ENCODE assay signal across 1 cellular context in genomic region chr2:175605599-175605988, GRCh38.
TF ChIP-seq lines count a peak whose summit lies in the region.

No MANE protein-coding gene starts in this region.

TF ChIP-seq in HepG2, 621 proteins besides CTCF, POLR2A, EP300 and RAD21 (continued from another document and continues in another):
- TF ChIP-seq, protein P1, sequence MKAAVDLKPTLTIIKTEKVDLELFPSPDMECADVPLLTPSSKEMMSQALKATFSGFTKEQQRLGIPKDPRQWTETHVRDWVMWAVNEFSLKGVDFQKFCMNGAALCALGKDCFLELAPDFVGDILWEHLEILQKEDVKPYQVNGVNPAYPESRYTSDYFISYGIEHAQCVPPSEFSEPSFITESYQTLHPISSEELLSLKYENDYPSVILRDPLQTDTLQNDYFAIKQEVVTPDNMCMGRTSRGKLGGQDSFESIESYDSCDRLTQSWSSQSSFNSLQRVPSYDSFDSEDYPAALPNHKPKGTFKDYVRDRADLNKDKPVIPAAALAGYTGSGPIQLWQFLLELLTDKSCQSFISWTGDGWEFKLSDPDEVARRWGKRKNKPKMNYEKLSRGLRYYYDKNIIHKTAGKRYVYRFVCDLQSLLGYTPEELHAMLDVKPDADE (CRISPR knock-in tag; IDR thresholded peaks at IDR 0.05): no peak
- no peak for TF ChIP-seq ZMAT3 (CRISPR knock-in tag; conservative IDR thresholded peaks at IDR 0.05)
- no peak for TF ChIP-seq ZNF724P (CRISPR knock-in tag; IDR thresholded peaks at IDR 0.05; ENCODE audit: borderline replicate concordance)
- TF ChIP-seq FOXC1 (CRISPR knock-in tag; IDR thresholded peaks at IDR 0.05; ENCODE audit: borderline replicate concordance): no peak
- no peak for TF ChIP-seq CBX1 (IDR thresholded peaks at IDR 0.05; ENCODE audit: low read depth)
- no peak for TF ChIP-seq CERS6 (CRISPR knock-in tag; IDR thresholded peaks at IDR 0.05)
- TF ChIP-seq BCL6 (CRISPR knock-in tag; IDR thresholded peaks at IDR 0.05): peak; percentile 50; the same call in 1 of the 2 replicates
- no peak for TF ChIP-seq ZNF282 (IDR thresholded peaks at IDR 0.05; ENCODE audit: partially characterized antibody)
- no peak for TF ChIP-seq JUND (CRISPR knock-in tag; IDR thresholded peaks at IDR 0.05)
- TF ChIP-seq ZNF274 (CRISPR knock-in tag; IDR thresholded peaks at IDR 0.05): no peak
- no peak for TF ChIP-seq ARHGAP35 (CRISPR knock-in tag; IDR thresholded peaks at IDR 0.05; ENCODE audit: borderline replicate concordance)
- TF ChIP-seq, protein P2, sequence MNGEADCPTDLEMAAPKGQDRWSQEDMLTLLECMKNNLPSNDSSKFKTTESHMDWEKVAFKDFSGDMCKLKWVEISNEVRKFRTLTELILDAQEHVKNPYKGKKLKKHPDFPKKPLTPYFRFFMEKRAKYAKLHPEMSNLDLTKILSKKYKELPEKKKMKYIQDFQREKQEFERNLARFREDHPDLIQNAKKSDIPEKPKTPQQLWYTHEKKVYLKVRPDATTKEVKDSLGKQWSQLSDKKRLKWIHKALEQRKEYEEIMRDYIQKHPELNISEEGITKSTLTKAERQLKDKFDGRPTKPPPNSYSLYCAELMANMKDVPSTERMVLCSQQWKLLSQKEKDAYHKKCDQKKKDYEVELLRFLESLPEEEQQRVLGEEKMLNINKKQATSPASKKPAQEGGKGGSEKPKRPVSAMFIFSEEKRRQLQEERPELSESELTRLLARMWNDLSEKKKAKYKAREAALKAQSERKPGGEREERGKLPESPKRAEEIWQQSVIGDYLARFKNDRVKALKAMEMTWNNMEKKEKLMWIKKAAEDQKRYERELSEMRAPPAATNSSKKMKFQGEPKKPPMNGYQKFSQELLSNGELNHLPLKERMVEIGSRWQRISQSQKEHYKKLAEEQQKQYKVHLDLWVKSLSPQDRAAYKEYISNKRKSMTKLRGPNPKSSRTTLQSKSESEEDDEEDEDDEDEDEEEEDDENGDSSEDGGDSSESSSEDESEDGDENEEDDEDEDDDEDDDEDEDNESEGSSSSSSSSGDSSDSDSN (CRISPR knock-in tag; IDR thresholded peaks at IDR 0.05): no peak
- TF ChIP-seq, protein P3, sequence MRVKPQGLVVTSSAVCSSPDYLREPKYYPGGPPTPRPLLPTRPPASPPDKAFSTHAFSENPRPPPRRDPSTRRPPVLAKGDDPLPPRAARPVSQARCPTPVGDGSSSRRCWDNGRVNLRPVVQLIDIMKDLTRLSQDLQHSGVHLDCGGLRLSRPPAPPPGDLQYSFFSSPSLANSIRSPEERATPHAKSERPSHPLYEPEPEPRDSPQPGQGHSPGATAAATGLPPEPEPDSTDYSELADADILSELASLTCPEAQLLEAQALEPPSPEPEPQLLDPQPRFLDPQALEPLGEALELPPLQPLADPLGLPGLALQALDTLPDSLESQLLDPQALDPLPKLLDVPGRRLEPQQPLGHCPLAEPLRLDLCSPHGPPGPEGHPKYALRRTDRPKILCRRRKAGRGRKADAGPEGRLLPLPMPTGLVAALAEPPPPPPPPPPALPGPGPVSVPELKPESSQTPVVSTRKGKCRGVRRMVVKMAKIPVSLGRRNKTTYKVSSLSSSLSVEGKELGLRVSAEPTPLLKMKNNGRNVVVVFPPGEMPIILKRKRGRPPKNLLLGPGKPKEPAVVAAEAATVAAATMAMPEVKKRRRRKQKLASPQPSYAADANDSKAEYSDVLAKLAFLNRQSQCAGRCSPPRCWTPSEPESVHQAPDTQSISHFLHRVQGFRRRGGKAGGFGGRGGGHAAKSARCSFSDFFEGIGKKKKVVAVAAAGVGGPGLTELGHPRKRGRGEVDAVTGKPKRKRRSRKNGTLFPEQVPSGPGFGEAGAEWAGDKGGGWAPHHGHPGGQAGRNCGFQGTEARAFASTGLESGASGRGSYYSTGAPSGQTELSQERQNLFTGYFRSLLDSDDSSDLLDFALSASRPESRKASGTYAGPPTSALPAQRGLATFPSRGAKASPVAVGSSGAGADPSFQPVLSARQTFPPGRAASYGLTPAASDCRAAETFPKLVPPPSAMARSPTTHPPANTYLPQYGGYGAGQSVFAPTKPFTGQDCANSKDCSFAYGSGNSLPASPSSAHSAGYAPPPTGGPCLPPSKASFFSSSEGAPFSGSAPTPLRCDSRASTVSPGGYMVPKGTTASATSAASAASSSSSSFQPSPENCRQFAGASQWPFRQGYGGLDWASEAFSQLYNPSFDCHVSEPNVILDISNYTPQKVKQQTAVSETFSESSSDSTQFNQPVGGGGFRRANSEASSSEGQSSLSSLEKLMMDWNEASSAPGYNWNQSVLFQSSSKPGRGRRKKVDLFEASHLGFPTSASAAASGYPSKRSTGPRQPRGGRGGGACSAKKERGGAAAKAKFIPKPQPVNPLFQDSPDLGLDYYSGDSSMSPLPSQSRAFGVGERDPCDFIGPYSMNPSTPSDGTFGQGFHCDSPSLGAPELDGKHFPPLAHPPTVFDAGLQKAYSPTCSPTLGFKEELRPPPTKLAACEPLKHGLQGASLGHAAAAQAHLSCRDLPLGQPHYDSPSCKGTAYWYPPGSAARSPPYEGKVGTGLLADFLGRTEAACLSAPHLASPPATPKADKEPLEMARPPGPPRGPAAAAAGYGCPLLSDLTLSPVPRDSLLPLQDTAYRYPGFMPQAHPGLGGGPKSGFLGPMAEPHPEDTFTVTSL (CRISPR knock-in tag; IDR thresholded peaks at IDR 0.05; ENCODE audit: borderline replicate concordance): no peak; the same call in 1 of the 2 replicates
- TF ChIP-seq MAFG (CRISPR knock-in tag; IDR thresholded peaks at IDR 0.05): no peak
- TF ChIP-seq SRY (CRISPR knock-in tag; IDR thresholded peaks at IDR 0.05): no peak
- no peak for TF ChIP-seq MIER3 (CRISPR knock-in tag; IDR thresholded peaks at IDR 0.05; ENCODE audit: borderline replicate concordance)
- TF ChIP-seq ZBTB4 (CRISPR knock-in tag; IDR thresholded peaks at IDR 0.05; ENCODE audit: borderline replicate concordance): no peak
- no peak for TF ChIP-seq ZNF589 (CRISPR knock-in tag; conservative IDR thresholded peaks at IDR 0.05)
- TF ChIP-seq ARID4A (CRISPR knock-in tag; IDR thresholded peaks at IDR 0.05; ENCODE audit: borderline replicate concordance): no peak
- no peak for TF ChIP-seq HNRNPL (IDR thresholded peaks at IDR 0.05; ENCODE audit: low read depth, low read length)
- TF ChIP-seq, protein P4, sequence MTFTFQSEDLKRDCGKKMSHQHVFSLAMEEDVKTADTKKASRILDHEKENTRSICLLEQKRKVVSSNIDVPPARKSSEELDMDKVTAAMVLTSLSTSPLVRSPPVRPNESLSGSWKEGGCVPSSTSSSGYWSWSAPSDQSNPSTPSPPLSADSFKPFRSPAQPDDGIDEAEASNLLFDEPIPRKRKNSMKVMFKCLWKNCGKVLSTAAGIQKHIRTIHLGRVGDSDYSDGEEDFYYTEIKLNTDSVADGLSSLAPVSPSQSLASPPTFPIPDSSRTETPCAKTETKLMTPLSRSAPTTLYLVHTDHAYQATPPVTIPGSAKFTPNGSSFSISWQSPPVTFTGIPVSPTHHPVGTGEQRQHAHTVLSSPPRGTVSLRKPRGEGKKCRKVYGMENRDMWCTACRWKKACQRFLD (CRISPR knock-in tag; IDR thresholded peaks at IDR 0.05; ENCODE audit: borderline replicate concordance): no peak
- TF ChIP-seq NFYC (CRISPR knock-in tag; IDR thresholded peaks at IDR 0.05): no peak
- TF ChIP-seq, protein P5, sequence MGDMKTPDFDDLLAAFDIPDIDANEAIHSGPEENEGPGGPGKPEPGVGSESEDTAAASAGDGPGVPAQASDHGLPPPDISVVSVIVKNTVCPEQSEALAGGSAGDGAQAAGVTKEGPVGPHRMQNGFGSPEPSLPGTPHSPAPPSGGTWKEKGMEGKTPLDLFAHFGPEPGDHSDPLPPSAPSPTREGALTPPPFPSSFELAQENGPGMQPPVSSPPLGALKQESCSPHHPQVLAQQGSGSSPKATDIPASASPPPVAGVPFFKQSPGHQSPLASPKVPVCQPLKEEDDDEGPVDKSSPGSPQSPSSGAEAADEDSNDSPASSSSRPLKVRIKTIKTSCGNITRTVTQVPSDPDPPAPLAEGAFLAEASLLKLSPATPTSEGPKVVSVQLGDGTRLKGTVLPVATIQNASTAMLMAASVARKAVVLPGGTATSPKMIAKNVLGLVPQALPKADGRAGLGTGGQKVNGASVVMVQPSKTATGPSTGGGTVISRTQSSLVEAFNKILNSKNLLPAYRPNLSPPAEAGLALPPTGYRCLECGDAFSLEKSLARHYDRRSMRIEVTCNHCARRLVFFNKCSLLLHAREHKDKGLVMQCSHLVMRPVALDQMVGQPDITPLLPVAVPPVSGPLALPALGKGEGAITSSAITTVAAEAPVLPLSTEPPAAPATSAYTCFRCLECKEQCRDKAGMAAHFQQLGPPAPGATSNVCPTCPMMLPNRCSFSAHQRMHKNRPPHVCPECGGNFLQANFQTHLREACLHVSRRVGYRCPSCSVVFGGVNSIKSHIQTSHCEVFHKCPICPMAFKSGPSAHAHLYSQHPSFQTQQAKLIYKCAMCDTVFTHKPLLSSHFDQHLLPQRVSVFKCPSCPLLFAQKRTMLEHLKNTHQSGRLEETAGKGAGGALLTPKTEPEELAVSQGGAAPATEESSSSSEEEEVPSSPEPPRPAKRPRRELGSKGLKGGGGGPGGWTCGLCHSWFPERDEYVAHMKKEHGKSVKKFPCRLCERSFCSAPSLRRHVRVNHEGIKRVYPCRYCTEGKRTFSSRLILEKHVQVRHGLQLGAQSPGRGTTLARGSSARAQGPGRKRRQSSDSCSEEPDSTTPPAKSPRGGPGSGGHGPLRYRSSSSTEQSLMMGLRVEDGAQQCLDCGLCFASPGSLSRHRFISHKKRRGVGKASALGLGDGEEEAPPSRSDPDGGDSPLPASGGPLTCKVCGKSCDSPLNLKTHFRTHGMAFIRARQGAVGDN (CRISPR knock-in tag; IDR thresholded peaks at IDR 0.05): no peak
- no peak; the same call in 1 of the 2 replicates for TF ChIP-seq HHEX (CRISPR knock-in tag; IDR thresholded peaks at IDR 0.05)
- TF ChIP-seq, protein P6, sequence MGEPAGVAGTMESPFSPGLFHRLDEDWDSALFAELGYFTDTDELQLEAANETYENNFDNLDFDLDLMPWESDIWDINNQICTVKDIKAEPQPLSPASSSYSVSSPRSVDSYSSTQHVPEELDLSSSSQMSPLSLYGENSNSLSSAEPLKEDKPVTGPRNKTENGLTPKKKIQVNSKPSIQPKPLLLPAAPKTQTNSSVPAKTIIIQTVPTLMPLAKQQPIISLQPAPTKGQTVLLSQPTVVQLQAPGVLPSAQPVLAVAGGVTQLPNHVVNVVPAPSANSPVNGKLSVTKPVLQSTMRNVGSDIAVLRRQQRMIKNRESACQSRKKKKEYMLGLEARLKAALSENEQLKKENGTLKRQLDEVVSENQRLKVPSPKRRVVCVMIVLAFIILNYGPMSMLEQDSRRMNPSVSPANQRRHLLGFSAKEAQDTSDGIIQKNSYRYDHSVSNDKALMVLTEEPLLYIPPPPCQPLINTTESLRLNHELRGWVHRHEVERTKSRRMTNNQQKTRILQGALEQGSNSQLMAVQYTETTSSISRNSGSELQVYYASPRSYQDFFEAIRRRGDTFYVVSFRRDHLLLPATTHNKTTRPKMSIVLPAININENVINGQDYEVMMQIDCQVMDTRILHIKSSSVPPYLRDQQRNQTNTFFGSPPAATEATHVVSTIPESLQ (CRISPR knock-in tag; conservative IDR thresholded peaks at IDR 0.05): 0 out of 2 replicates have a peak, but pooled peaks have one; percentile 31
- peak; percentile 51 for TF ChIP-seq FOSL2 (CRISPR knock-in tag; IDR thresholded peaks at IDR 0.05)
- TF ChIP-seq HDAC6 (IDR thresholded peaks at IDR 0.05; ENCODE audit: low read depth, low read length): no peak
